ENCODE assay signal across 1 cellular context in genomic region chr1:159307338-159307737, GRCh38.
TF ChIP-seq lines count a peak whose summit lies in the region.

No MANE protein-coding gene starts in this region.

TF ChIP-seq in SK-N-SH treated with all-trans-retinoic acid at 6 μM for 48 hours, 23 proteins besides CTCF, POLR2A, EP300 and RAD21 (continued from another document):
- TF ChIP-seq CSRNP3 (CRISPR knock-in tag; IDR thresholded peaks at IDR 0.05): no peak
- no peak for TF ChIP-seq ZNF8 (CRISPR knock-in tag; IDR thresholded peaks at IDR 0.05)
- no peak for TF ChIP-seq TCF4 (CRISPR knock-in tag; IDR thresholded peaks at IDR 0.05; ENCODE audit: borderline replicate concordance)
- no peak for TF ChIP-seq ZNF565 (CRISPR knock-in tag; conservative IDR thresholded peaks at IDR 0.05; ENCODE audit: low read depth)
- no peak for TF ChIP-seq ZC3H10 (CRISPR knock-in tag; IDR thresholded peaks at IDR 0.05)
- no peak for TF ChIP-seq ESRRG (CRISPR knock-in tag; IDR thresholded peaks at IDR 0.05)
- no peak for TF ChIP-seq RARB (CRISPR knock-in tag; IDR thresholded peaks at IDR 0.05)
- TF ChIP-seq PPARA (CRISPR knock-in tag; IDR thresholded peaks at IDR 0.05; ENCODE audit: borderline replicate concordance): no peak
- no peak for TF ChIP-seq ISL1 (CRISPR knock-in tag; IDR thresholded peaks at IDR 0.05)
- TF ChIP-seq GLIS3 (CRISPR knock-in tag; IDR thresholded peaks at IDR 0.05): no peak
- no peak for TF ChIP-seq CSDC2 (CRISPR knock-in tag; IDR thresholded peaks at IDR 0.05)
- TF ChIP-seq OSR1 (CRISPR knock-in tag; IDR thresholded peaks at IDR 0.05): no peak
- TF ChIP-seq ZNF70 (CRISPR knock-in tag; IDR thresholded peaks at IDR 0.05): no peak
- no peak for TF ChIP-seq ZFP3 (CRISPR knock-in tag; IDR thresholded peaks at IDR 0.05)
- no peak for TF ChIP-seq CREB5 (CRISPR knock-in tag; IDR thresholded peaks at IDR 0.05; ENCODE audit: low read depth)
